13 cellular contexts compared by ENCODE assay signal in genomic region chr3:117622130-117622841, GRCh38.
A peak's percentile ranks its signal among the peaks of the same experiment; 100 is the strongest.
DNase-seq lines count a peak whose midpoint lies in the region; ATAC-seq and TF ChIP-seq lines count a peak whose summit lies in the region.
"Had no signal": no experiment of that assay in that cellular context is flagged by ENCODE, and none has a peak within 500 bp of the region (broad histone marks: within the 10 kb centered on the region; RNA-seq: fewer than 3 reads in every experiment).

No MANE protein-coding gene starts in this region.

- 44 to 53% methylated on average over 2 to 3 of the region's 5 CpGs for WGBS in mesodermal cell (ENCODE audit: insufficient coverage in 2 of 2), 2 experiments
- WGBS in adrenal gland, 4 donors: 67 to 73% (median 72%) methylated on average over 5 of the region's 5 CpGs

- H3K4me2 ChIP-seq in BLaER1 treated with 17β-estradiol and CSF1 and Interleukin-3, amounts not matched to agents 10 nM and 100 nM: peak overlapping the region; percentile 0 to 54 (median 27); a peak in 12 of 22 replicates

- H4K20me1 ChIP-seq in BLaER1 treated with 17β-estradiol and CSF1 and Interleukin-3, amounts not matched to agents 10 nM and 100 nM: no peaks in the 10 kb centered on the region

- peak; percentile 87 for DNase-seq in dedifferentiated amniotic fluid mesenchymal stem cell (ENCODE audit: extremely low spot score)
- no peak for DNase-seq in adrenal gland
- DNase-seq in NCI-H446 treated with DMSO at 0.1 percent for 48 hours (lab: John Stamatoyannopoulos, UW): no peak
- DNase-seq: NCI-H146, ovary, tibial artery had no signal

- no peak for TF ChIP-seq RAD21 in Ishikawa (IDR thresholded peaks at IDR 0.05; ENCODE audit: low read depth)

- intact Hi-C loops in adrenal gland (cut with DNase I): no loop called here

- H3K36me3 ChIP-seq in BLaER1 treated with 17β-estradiol and CSF1 and Interleukin-3, amounts not matched to agents 10 nM and 100 nM: no peaks in the 10 kb centered on the region
- H3K36me3 ChIP-seq in mesodermal cell (ENCODE audit: control insufficient read depth, insufficient read depth, low read length): no peaks in the 10 kb centered on the region
- no peaks in the 10 kb centered on the region for H3K36me3 ChIP-seq in adrenal gland (replicated peaks in 1 of 2)
- H3K36me3 ChIP-seq: HAP-1, ovary, tibial artery had no signal

- H3K9ac ChIP-seq in BLaER1 treated with 17β-estradiol and CSF1 and Interleukin-3, amounts not matched to agents 10 nM and 100 nM: no peak overlapping the region

- no peaks in the 10 kb centered on the region for H3K27me3 ChIP-seq in BLaER1 treated with 17β-estradiol and CSF1 and Interleukin-3, amounts not matched to agents 10 nM and 100 nM
- no peaks in the 10 kb centered on the region for H3K27me3 ChIP-seq in adrenal gland
- H3K27me3 ChIP-seq: ovary, tibial artery had no signal

- no peaks in the 10 kb centered on the region for H3K9me3 ChIP-seq in BLaER1 treated with 17β-estradiol and CSF1 and Interleukin-3, amounts not matched to agents 10 nM and 100 nM (replicated peaks in 1 of 11)
- H3K9me3 ChIP-seq in mesodermal cell (ENCODE audit: control insufficient read depth, low read length): no peaks in the 10 kb centered on the region
- no peaks in the 10 kb centered on the region for H3K9me3 ChIP-seq in adrenal gland (replicated peaks in 1 of 3)
- H3K9me3 ChIP-seq: HAP-1, ovary, tibial artery had no signal

- no peak for TF ChIP-seq POLR2A in adrenal gland (IDR thresholded peaks at IDR 0.05)

- ATAC-seq in GM21526 (IDR thresholded peaks at IDR 0.05; ENCODE audit: low FRiP score, unreplicated experiment): no peak
- ATAC-seq in GM21381 (IDR thresholded peaks at IDR 0.05; ENCODE audit: unreplicated experiment): no peak
- ATAC-seq: WTC11 had no signal

- no peak overlapping the region for H3K4me3 ChIP-seq in BLaER1 treated with 17β-estradiol and CSF1 and Interleukin-3, amounts not matched to agents 10 nM and 100 nM
- H3K4me3 ChIP-seq in mesodermal cell (ENCODE audit: extremely low read depth, insufficient read depth, low read length, poor library complexity, severe bottlenecking): no peak overlapping the region
- no peak overlapping the region for H3K4me3 ChIP-seq in adrenal gland
- H3K4me3 ChIP-seq: HAP-1, ovary, tibial artery had no signal

- H3K27ac ChIP-seq in BLaER1 treated with 17β-estradiol and CSF1 and Interleukin-3, amounts not matched to agents 10 nM and 100 nM: no peak overlapping the region
- H3K27ac ChIP-seq in mesodermal cell (ENCODE audit: low read depth, low read length, severe bottlenecking) (peak overlapping the region; percentile 92), adrenal gland (peak overlapping the region in 2 of 5 donors; percentile 6 to 14)
- H3K27ac ChIP-seq: ovary, tibial artery had no signal

- peaks cover 8 to 21% (median 13%) of the 10 kb centered on the region in 10 experiments; a peak in 15 of 20 replicates for H3K4me1 ChIP-seq in BLaER1 treated with 17β-estradiol and CSF1 and Interleukin-3, amounts not matched to agents 10 nM and 100 nM
- peaks cover 12% of the 10 kb centered on the region for H3K4me1 ChIP-seq in mesodermal cell (ENCODE audit: control insufficient read depth, insufficient read depth, low read length, poor library complexity, severe bottlenecking)
- H3K4me1 ChIP-seq in adrenal gland (replicated peaks in 1 of 2): peaks cover 0 to 9% of the 10 kb centered on the region in 2 donors
- H3K4me1 ChIP-seq: HAP-1, tibial artery had no signal

- TF ChIP-seq CTCF in adrenal gland (IDR thresholded peaks at IDR 0.05): no peak

- TF ChIP-seq EP300 in Ishikawa (IDR thresholded peaks at IDR 0.05; ENCODE audit: borderline replicate concordance): no peak

TF ChIP-seq in Ishikawa, 13 proteins besides CTCF, POLR2A, EP300 and RAD21:
- peak; percentile 18; the same call in 1 of the 2 replicates for TF ChIP-seq TEAD4 (IDR thresholded peaks at IDR 0.05)
- no peak for TF ChIP-seq CEBPB (IDR thresholded peaks at IDR 0.05)
- TF ChIP-seq EGR1 (IDR thresholded peaks at IDR 0.05): no peak
